In the genomic region with DNA sequence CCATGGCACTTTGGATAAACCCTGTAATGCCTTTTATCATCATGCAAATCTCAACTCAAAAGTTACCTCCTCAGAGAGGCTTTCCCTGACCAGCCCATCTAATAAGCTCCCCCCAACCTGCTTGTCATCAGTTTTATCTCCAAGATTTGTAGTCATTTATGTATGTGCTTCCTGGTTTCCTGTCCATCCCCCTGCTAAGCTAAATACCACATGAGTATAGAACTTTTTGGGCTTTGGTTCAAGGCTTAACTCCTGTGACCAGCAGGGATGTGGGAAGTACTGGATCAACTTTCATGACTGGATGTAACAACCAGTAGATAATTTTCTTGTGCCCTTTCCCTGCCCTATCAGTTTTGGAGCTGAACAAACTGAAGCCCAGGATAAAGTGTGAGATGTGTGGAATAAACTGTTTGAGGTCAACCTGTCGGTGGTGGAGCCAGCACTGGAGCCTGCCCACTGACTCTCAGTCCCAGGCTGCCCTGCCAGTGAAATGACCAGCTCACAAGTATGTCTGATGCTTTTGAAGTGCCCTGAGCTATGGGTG, we compare ENCODE assay signal across 20 cellular contexts.
"Had no signal": no experiment of that assay in that cellular context is flagged by ENCODE, and none has a peak within 500 bp of the region (broad histone marks: within the 10 kb centered on the region; RNA-seq: fewer than 3 reads in every experiment).

No MANE protein-coding gene starts in this region.

- H3K27ac ChIP-seq: coronary artery, psoas muscle, suprapubic skin, thyroid gland had no signal

- FAIRE-seq: endothelial cell of umbilical vein, frontal cortex, kidney, urothelium cell line had no signal

- ATAC-seq: left cardiac atrium; left ventricle myocardium superior; natural killer cell treated with Interleukin-12 subunit alpha and Interleukin-12 subunit beta and Interleukin-15 and Interleukin-18, amount 100 ng/mL, for 72 hours; psoas muscle; stimulated activated effector memory CD8-positive, alpha-beta T cell treated with anti-CD3 and anti-CD28 coated beads, Interleukin-12 subunit alpha, Interleukin-12 subunit beta, amount 100 ng/mL, for 72 hours; stimulated activated naive CD8-positive, alpha-beta T cell treated with anti-CD3 and anti-CD28 coated beads, Interleukin-15, Interleukin-2, amounts not matched to agents 100 U/mL and 50 U/mL, for 24 hours had no signal

- H3K9me3 ChIP-seq: right lobe of liver, suprapubic skin, thyroid gland had no signal

- DNase-seq: effector CD4-positive, alpha-beta T cell; endodermal cell; erythroblast; kidney; left cardiac atrium; left ventricle myocardium superior; psoas muscle; retina; right lobe of liver; stimulated activated CD4-positive, alpha-beta T cell treated with anti-CD3 and anti-CD28 coated beads, Interleukin-4, amount 100 ng/mL, for 1 hour; stimulated activated CD8-positive, alpha-beta memory T cell treated with anti-CD3 and anti-CD28 coated beads, Interleukin-4, amount 100 ng/mL, for 48 hours; stimulated activated naive CD8-positive, alpha-beta T cell treated with anti-CD3 and anti-CD28 coated beads, Interleukin-15, Interleukin-2, amounts not matched to agents 100 U/mL and 50 U/mL, for 24 hours; thyroid gland had no signal

- H3K4me3 ChIP-seq: coronary artery, psoas muscle, right lobe of liver, suprapubic skin, thyroid gland had no signal

- H3K4me1 ChIP-seq: psoas muscle, suprapubic skin, thyroid gland had no signal

- H3K36me3 ChIP-seq: right lobe of liver, suprapubic skin, thyroid gland had no signal

- H3K27me3 ChIP-seq: right lobe of liver, suprapubic skin, thyroid gland had no signal
